Comparison of ENCODE assay signal across 10 cellular contexts in genomic region chr14:102507891-102508312, GRCh38. TPM values are rescaled to one million over a fixed set of nuclear protein-coding genes. Genes with fewer than 3 reads are reported as not detected.
DNase-seq lines count a peak whose midpoint lies in the region; ATAC-seq, FAIRE-seq and TF ChIP-seq lines count a peak whose summit lies in the region.
"Had no signal": no experiment of that assay in that cellular context is flagged by ENCODE, and none has a peak within 500 bp of the region (broad histone marks: within the 10 kb centered on the region; RNA-seq: fewer than 3 reads in every experiment).

No MANE protein-coding gene starts in this region.

- TF ChIP-seq EP300 in gastroesophageal sphincter (IDR thresholded peaks at IDR 0.05), result no peak

- FAIRE-seq in small intestine (lab: Jason Lieb, UNC) (no peak), GM12891 (lab: Jason Lieb, UNC) (no peak)

- no peak for TF ChIP-seq POLR2A in gastroesophageal sphincter (IDR thresholded peaks at IDR 0.05)
- TF ChIP-seq POLR2A in GM12891 (IDR thresholded peaks at IDR 0.05; ENCODE audit: low read depth, low read length), result no peak

- H3K36me3 Mint-ChIP-seq in activated CD8-positive, alpha-beta memory T cell treated with anti-CD3 and anti-CD28 coated beads, Interleukin-2, amount 10 ng/mL, durations not matched to agents 7 days and 5 days, result peaks cover 4% of the 10 kb centered on the region

- peak overlapping the region; percentile 41 for H3K27ac Mint-ChIP-seq in activated CD8-positive, alpha-beta memory T cell treated with anti-CD3 and anti-CD28 coated beads, Interleukin-2, amount 10 ng/mL, durations not matched to agents 7 days and 5 days

- peak overlapping the region; percentile 49 for H3K4me3 Mint-ChIP-seq in activated CD8-positive, alpha-beta memory T cell treated with anti-CD3 and anti-CD28 coated beads, Interleukin-2, amount 10 ng/mL, durations not matched to agents 7 days and 5 days

- no peaks in the 10 kb centered on the region for H3K27me3 Mint-ChIP-seq in activated CD8-positive, alpha-beta memory T cell treated with anti-CD3 and anti-CD28 coated beads, Interleukin-2, amount 10 ng/mL, durations not matched to agents 7 days and 5 days

- WGBS in gastroesophageal sphincter (ENCODE audit: low coverage in 1 of 2), 2 donors, result no CpG with 5 or more reads among the region's 16 CpGs
- 80 to 86% (median 84%) methylated on average over 13 to 16 of the region's 16 CpGs for WGBS in small intestine, 3 donors

- peaks cover 15% of the 10 kb centered on the region for H3K4me1 Mint-ChIP-seq in activated CD8-positive, alpha-beta memory T cell treated with anti-CD3 and anti-CD28 coated beads, Interleukin-2, amount 10 ng/mL, durations not matched to agents 7 days and 5 days

- DNase-seq in activated CD8-positive, alpha-beta memory T cell treated with anti-CD3 and anti-CD28 coated beads, Interleukin-2, amount 10 ng/mL, durations not matched to agents 7 days and 5 days, result no peak
- no peak for DNase-seq in activated CD8-positive, alpha-beta memory T cell treated with anti-CD3 and anti-CD28 coated beads, Interleukin-2, amount 50 U/mL, for 48 hours
- DNase-seq in RWPE2 (ENCODE audit: low spot score), result peak; percentile 73
- no peak for DNase-seq in small intestine
- DNase-seq in HCEC 1CT, result no peak
- DNase-seq in GM12891 (ENCODE audit: insufficient read length, low spot score), result no peak
- no peak for DNase-seq in iPS-NIHi11 (ENCODE audit: low spot score)
- DNase-seq: activated effector memory CD4-positive, alpha-beta T cell treated with Interleukin-2 at 50 U/mL for 16 hours; SHP77 had no signal

- H3K9me3 Mint-ChIP-seq in activated CD8-positive, alpha-beta memory T cell treated with anti-CD3 and anti-CD28 coated beads, Interleukin-2, amount 10 ng/mL, durations not matched to agents 7 days and 5 days (ENCODE audit: low read depth), result no peaks in the 10 kb centered on the region

- H3K27me3 ChIP-seq in RWPE2 (ENCODE audit: insufficient read depth, poor library complexity, severe bottlenecking), result no peaks in the 10 kb centered on the region
- H3K27me3 ChIP-seq in gastroesophageal sphincter, result no peaks in the 10 kb centered on the region
- no peaks in the 10 kb centered on the region for H3K27me3 ChIP-seq in small intestine (ENCODE audit: control insufficient read depth in 2 of 2, insufficient read depth in 2 of 2, low read length in 2 of 2)

- H3K4me1 ChIP-seq in RWPE2 (ENCODE audit: insufficient read depth, poor library complexity, severe bottlenecking) (no peaks in the 10 kb centered on the region), gastroesophageal sphincter (peaks cover 0 to 26% (median 6%) of the 10 kb centered on the region in 3 donors), small intestine (ENCODE audit: control insufficient read depth in 2 of 2, insufficient read depth in 1 of 2, low read depth in 1 of 2, low read length in 1 of 2) (peaks cover 0 to 5% of the 10 kb centered on the region in 2 donors)

- H3K9me3 ChIP-seq in RWPE2 (ENCODE audit: severe bottlenecking) (no peaks in the 10 kb centered on the region), gastroesophageal sphincter (no peaks in the 10 kb centered on the region), small intestine (ENCODE audit: control insufficient read depth, low read depth) (no peaks in the 10 kb centered on the region)

- CTCF ChIA-PET in activated CD8-positive, alpha-beta memory T cell treated with anti-CD3 and anti-CD28 coated beads, Interleukin-2, amount 10 ng/mL, durations not matched to agents 7 days and 5 days (lab: Charles Lee), result interaction anchor here (0.6 to 1.6 kb wide), 3 partner anchors 8 to 30 kb away, joined by 3 to 11 read pairs (median 4); no protein-coding TSS in a partner anchor

- peak overlapping the region; percentile 94 for H3K4me3 ChIP-seq in RWPE2 (ENCODE audit: severe bottlenecking)
- H3K4me3 ChIP-seq in gastroesophageal sphincter, result no peak overlapping the region
- H3K4me3 ChIP-seq in small intestine (ENCODE audit: low read depth in 1 of 2, low read length in 2 of 2), result peak overlapping the region in 1 of 2 donors; percentile 63

- TF ChIP-seq CTCF in RWPE2 (IDR thresholded peaks at IDR 0.05; ENCODE audit: poor library complexity, severe bottlenecking) (peak; percentile 25), gastroesophageal sphincter (IDR thresholded peaks at IDR 0.05) (no peak)

- H3K36me3 ChIP-seq in RWPE2 (ENCODE audit: low read depth) (peaks cover 9% of the 10 kb centered on the region), gastroesophageal sphincter (peaks cover 0 to 18% of the 10 kb centered on the region in 2 donors), small intestine (ENCODE audit: control insufficient read depth in 2 of 2, insufficient read depth in 2 of 2, low read length in 2 of 2) (peaks cover 0 to 6% of the 10 kb centered on the region in 2 donors)

- no peak for ATAC-seq in activated CD8-positive, alpha-beta memory T cell treated with anti-CD3 and anti-CD28 coated beads, Interleukin-2, amount 10 ng/mL, durations not matched to agents 7 days and 5 days
- no peak for ATAC-seq in RWPE2 (ENCODE audit: low read depth)
- ATAC-seq in gastroesophageal sphincter, result no peak

- peak overlapping the region; percentile 60 for H3K27ac ChIP-seq in RWPE2 (ENCODE audit: poor library complexity, severe bottlenecking)
- H3K27ac ChIP-seq in gastroesophageal sphincter, result peak overlapping the region; percentile 79 to 93 (median 91)
- H3K27ac ChIP-seq in small intestine (ENCODE audit: low read depth in 1 of 2, low read length in 1 of 2), result peak overlapping the region; percentile 74 to 85

TF ChIP-seq in GM12891, 5 proteins besides CTCF, POLR2A, EP300 and RAD21:
- TF ChIP-seq TAF1 (IDR thresholded peaks at IDR 0.05; ENCODE audit: low read depth, low read length), result no peak
- TF ChIP-seq POLR2AphosphoS5 (IDR thresholded peaks at IDR 0.05; ENCODE audit: low read depth, low read length), result no peak
- TF ChIP-seq SPI1 (IDR thresholded peaks at IDR 0.05; ENCODE audit: low read depth, low read length), result no peak
- no peak for TF ChIP-seq PAX5 (IDR thresholded peaks at IDR 0.05; ENCODE audit: insufficient read depth, low read length, severe bottlenecking)
- TF ChIP-seq POU2F2 (IDR thresholded peaks at IDR 0.05; ENCODE audit: low read depth, low read length), result no peak

RNA-seq across cellular contexts. Expression of gene ANKRD9, which starts 1.7 kb away (rescaled TPM):
- 10 to 100 TPM; 11.2 to 12.6 TPM for total RNA-seq in activated CD8-positive, alpha-beta memory T cell treated with anti-CD3 and anti-CD28 coated beads, Interleukin-2, amount 10 ng/mL, durations not matched to agents 7 days and 5 days
- total RNA-seq in gastroesophageal sphincter, result 10 to 100 TPM; 19.4 to 44.2 (median 31.3) TPM
- 10 to 100 TPM; 21.2 to 88.4 (median 54.6) TPM for polyA plus RNA-seq in small intestine
- 1.2 TPM for polyA plus RNA-seq in GM12891 (2012; ENCODE audit: low read depth, missing spikeins)
